8 cellular contexts compared by ENCODE assay signal in genomic region chr4:124322234-124322831, GRCh38.
DNase-seq lines count a peak whose midpoint lies in the region; ATAC-seq, FAIRE-seq and TF ChIP-seq lines count a peak whose summit lies in the region.

No MANE protein-coding gene starts in this region.

- no peaks in the 10 kb centered on the region for H3K79me2 ChIP-seq in astrocyte (ENCODE audit: insufficient read depth, low read length)

- no peaks in the 10 kb centered on the region for H3K9me3 ChIP-seq in astrocyte (ENCODE audit: insufficient read depth, low read depth, low read length)

- H3K4me2 ChIP-seq in astrocyte (ENCODE audit: low read length) = no peak overlapping the region

- H3K9ac ChIP-seq in astrocyte (ENCODE audit: low read length) = no peak overlapping the region

- peak; percentile 54 for DNase-seq in AG08395 (ENCODE audit: low spot score)
- DNase-seq in LHCN-M2 (ENCODE audit: low read depth) = peak; percentile 55
- DNase-seq in astrocyte (ENCODE audit: low read depth) = peak; percentile 13
- no peak for DNase-seq in kidney epithelial cell (ENCODE audit: low read depth)
- DNase-seq in NK-92 (lab: John Stamatoyannopoulos, UW; ENCODE audit: unreplicated experiment) = no peak
- DNase-seq in cerebellar nuclear complex (lab: John Stamatoyannopoulos, UW) = no peak

- H3K36me3 Mint-ChIP-seq in astrocyte (ENCODE audit: low read depth, unreplicated experiment) = no peaks in the 10 kb centered on the region

- H3K36me3 ChIP-seq in astrocyte (ENCODE audit: insufficient read depth, low read length) (no peaks in the 10 kb centered on the region), kidney epithelial cell (ENCODE audit: control insufficient read depth, insufficient read depth, low read length) (no peaks in the 10 kb centered on the region)

- FAIRE-seq in astrocyte (lab: Jason Lieb, UNC) = peak; percentile 83

- ATAC-seq in GM19324 (IDR thresholded peaks at IDR 0.05; ENCODE audit: low FRiP score, unreplicated experiment) = no peak

- no peak overlapping the region for H3K27ac ChIP-seq in astrocyte (ENCODE audit: low read depth, low read length)

- no peaks in the 10 kb centered on the region for H4K20me1 ChIP-seq in astrocyte (ENCODE audit: insufficient read depth, low read length)

- no peak overlapping the region for H3K4me3 ChIP-seq in GM12875 (ENCODE audit: low read depth, low read length)
- H3K4me3 ChIP-seq in astrocyte (ENCODE audit: insufficient read depth, low read depth, low read length) = no peak overlapping the region
- no peak overlapping the region for H3K4me3 ChIP-seq in kidney epithelial cell (ENCODE audit: low read depth, low read length)

- H3K27ac Mint-ChIP-seq in astrocyte (ENCODE audit: unreplicated experiment) = no peak overlapping the region

- H3K4me1 ChIP-seq in astrocyte (ENCODE audit: insufficient read depth, low read length) = no peaks in the 10 kb centered on the region

- no peak overlapping the region for H2AFZ ChIP-seq in astrocyte (ENCODE audit: low read depth, low read length)

- no peak overlapping the region for H3K4me3 Mint-ChIP-seq in astrocyte (ENCODE audit: unreplicated experiment)

- H3K27me3 ChIP-seq in astrocyte (ENCODE audit: insufficient read depth, low read length) (no peaks in the 10 kb centered on the region), kidney epithelial cell (ENCODE audit: control insufficient read depth, insufficient read depth, low read length) (no peaks in the 10 kb centered on the region)

- no peaks in the 10 kb centered on the region for H3K9me3 Mint-ChIP-seq in astrocyte (ENCODE audit: unreplicated experiment)

- H3K4me1 Mint-ChIP-seq in astrocyte (ENCODE audit: low read depth, unreplicated experiment) = no peaks in the 10 kb centered on the region

- no peaks in the 10 kb centered on the region for H3K27me3 Mint-ChIP-seq in astrocyte (ENCODE audit: low read depth, unreplicated experiment)

- peak; percentile 25; the same call in 1 of the 2 replicates for TF ChIP-seq CTCF in GM12875 (IDR thresholded peaks at IDR 0.05; ENCODE audit: borderline replicate concordance, insufficient read depth, low read depth, low read length)
- TF ChIP-seq CTCF in astrocyte (IDR thresholded peaks at IDR 0.05; ENCODE audit: insufficient read depth, low read depth, low read length) = peak; percentile 62
- peak; percentile 40 for TF ChIP-seq CTCF in kidney epithelial cell (IDR thresholded peaks at IDR 0.05; ENCODE audit: insufficient read depth, low read length, poor library complexity, severe bottlenecking)

Comparison
In these comparisons a context has a peak if more than half of its experiments do, and no peak if none do; other contexts are left out.
1. DNase-seq: peak in AG08395 (single experiment), LHCN-M2 (single experiment) and astrocyte (single experiment); none in kidney epithelial cell (single experiment), NK-92 (single experiment) and cerebellar nuclear complex (0 of 2).
2. Peak in every context shown above with its lines, with median percentiles within 50 percentile points of each other: CTCF ChIP-seq.